25 cellular contexts compared by ENCODE assay signal in genomic region chr18:32775628-32776027, GRCh38. TPM values are rescaled to one million over a fixed set of nuclear protein-coding genes. Genes with fewer than 3 reads are reported as not detected.
DNase-seq lines count a peak whose midpoint lies in the region; ATAC-seq and TF ChIP-seq lines count a peak whose summit lies in the region.
"Had no signal": no experiment of that assay in that cellular context is flagged by ENCODE, and none has a peak within 500 bp of the region (broad histone marks: within the 10 kb centered on the region; RNA-seq: fewer than 3 reads in every experiment).

No MANE protein-coding gene starts in this region.

- intact Hi-C loops in A673 (cut with micrococcal nuclease; ENCODE audit: unreplicated experiment) = no loop called here

- H3K27ac Mint-ChIP-seq in stimulated activated naive CD8-positive, alpha-beta T cell treated with anti-CD3 and anti-CD28 coated beads, Interleukin-15, amount 100 ng/mL, for 72 hours = no peak overlapping the region
- H3K27ac Mint-ChIP-seq: CD4-positive, CD25-positive, alpha-beta regulatory T cell; HFFc6; T-cell had no signal

- DNase-seq in A673 (ENCODE audit: low spot score) (peak; percentile 62), NCI-H1417 (lab: John Stamatoyannopoulos, UW) (peak in 2 of 3 experiments; percentile 35 to 74), NCI-H345 treated with DMSO at 0.1 percent for 48 hours (lab: John Stamatoyannopoulos, UW; ENCODE audit: unreplicated experiment) (peak; percentile 66), dermis microvascular lymphatic vessel endothelial cell (ENCODE audit: low read depth in 2 of 2) (peak; percentile 73 to 85), AG20443 (ENCODE audit: low spot score) (no peak), LoVo (ENCODE audit: low spot score) (no peak)
- DNase-seq in stimulated activated naive CD8-positive, alpha-beta T cell treated with anti-CD3 and anti-CD28 coated beads, Interleukin-15, amount 100 ng/mL, for 72 hours = no peak
- DNase-seq: 8988T; BE2C; Calu3; CD4-positive, CD25-positive, alpha-beta regulatory T cell; DMS79; HFFc6; KG1; MV-4-11; NCI-H1694; NCI-H446; NCI-H526 treated with DMSO at 0.1 percent for 48 hours; PC-3; RPMI8226; SHP77 treated with DMSO at 0.1 percent for 48 hours; SK-N-SH; T-cell had no signal

- ATAC-seq in stimulated activated naive CD8-positive, alpha-beta T cell treated with anti-CD3 and anti-CD28 coated beads, Interleukin-15, amount 100 ng/mL, for 72 hours = no peak
- no peak for ATAC-seq in HG03045 (IDR thresholded peaks at IDR 0.05; ENCODE audit: unreplicated experiment)
- ATAC-seq: PC-3, T-cell had no signal

- POLR2A ChIA-PET in A673 (lab: Charles Lee; ENCODE audit: low non-redundant PET) = interaction anchor here (0.6 kb wide), 1 partner anchor 444 kb away, joined by 4 read pairs; no protein-coding TSS in a partner anchor

- H3K4me3 ChIP-seq in A673 (ENCODE audit: low read depth, low read length, poor library complexity, severe bottlenecking) = no peak overlapping the region

- peaks cover 18% of the 10 kb centered on the region for H3K27me3 ChIP-seq in A673 (replicated peaks; ENCODE audit: insufficient read depth, low read depth, low read length, poor library complexity)

- no peaks in the 10 kb centered on the region for H3K36me3 ChIP-seq in A673 (ENCODE audit: insufficient read depth, low read length, poor library complexity, severe bottlenecking)
- H3K36me3 ChIP-seq: BE2C had no signal

- no peaks in the 10 kb centered on the region for H3K4me1 ChIP-seq in A673 (ENCODE audit: insufficient read depth, low read length, poor library complexity, severe bottlenecking)
- H3K4me1 ChIP-seq: BE2C had no signal

- H3K27me3 Mint-ChIP-seq in stimulated activated naive CD8-positive, alpha-beta T cell treated with anti-CD3 and anti-CD28 coated beads, Interleukin-15, amount 100 ng/mL, for 72 hours = peaks cover 42% of the 10 kb centered on the region

- BruUV-seq in A673 (replicated peaks; lab: Mats Ljungman, UMichigan) = no TSS peak

- H3K9me3 Mint-ChIP-seq in stimulated activated naive CD8-positive, alpha-beta T cell treated with anti-CD3 and anti-CD28 coated beads, Interleukin-15, amount 100 ng/mL, for 72 hours = no peaks in the 10 kb centered on the region

- TF ChIP-seq CTCF in A673 (conservative IDR thresholded peaks at IDR 0.05; ENCODE audit: low read depth, low read length) = no peak

- no peak overlapping the region for H3K4me3 Mint-ChIP-seq in stimulated activated naive CD8-positive, alpha-beta T cell treated with anti-CD3 and anti-CD28 coated beads, Interleukin-15, amount 100 ng/mL, for 72 hours
- H3K4me3 Mint-ChIP-seq: CD4-positive, CD25-positive, alpha-beta regulatory T cell; HFFc6; T-cell had no signal

- CTCF ChIA-PET in A673 (lab: Charles Lee) = no interaction called here

- H3K4me1 Mint-ChIP-seq in stimulated activated naive CD8-positive, alpha-beta T cell treated with anti-CD3 and anti-CD28 coated beads, Interleukin-15, amount 100 ng/mL, for 72 hours = peaks cover 14% of the 10 kb centered on the region

- no peak overlapping the region for H3K27ac ChIP-seq in A673 (ENCODE audit: low read depth, low read length, poor library complexity, severe bottlenecking)

- no peaks in the 10 kb centered on the region for H3K9me3 ChIP-seq in A673 (ENCODE audit: low read depth, low read length, poor library complexity, severe bottlenecking)
- H3K9me3 ChIP-seq: BE2C, SK-N-SH had no signal

RNA-seq across cellular contexts. Expression of gene KLHL14, which starts 2.8 kb away (rescaled TPM):
- total RNA-seq in A673 (2021) (1.3 and 2.3 TPM in 2 replicates), dermis microvascular lymphatic vessel endothelial cell (0.39 and 1.4 TPM in 2 replicates)
- total RNA-seq: CD4-positive, CD25-positive, alpha-beta regulatory T cell; HFFc6; HT-29; PC-3 had no signal

Comparison
In these comparisons a context has a peak if more than half of its experiments do, and no peak if none do; other contexts are left out.
1. DNase-seq: peak in A673 (single experiment), NCI-H1417 (2 of 3), NCI-H345 treated with DMSO at 0.1 percent for 48 hours (single experiment) and dermis microvascular lymphatic vessel endothelial cell (2 of 2); none in AG20443 (single experiment), stimulated activated naive CD8-positive, alpha-beta T cell treated with anti-CD3 and anti-CD28 coated beads, Interleukin-15, amount 100 ng/mL, for 72 hours (0 of 2) and LoVo (single experiment).